In genomic region chr16:3501412-3501761, GRCh38 we compare ENCODE assay signal across 6 cellular contexts. TPM values are rescaled to one million over a fixed set of nuclear protein-coding genes. Genes with fewer than 3 reads are reported as not detected.
DNase-seq lines count a peak whose midpoint lies in the region; ATAC-seq and TF ChIP-seq lines count a peak whose summit lies in the region.
"Not testable (repeated sequence)": the region's sequence is repeated elsewhere in the genome, so short reads cannot be mapped to it uniquely, and the experiment has no call there.

No MANE protein-coding gene starts in this region.

- DNase-seq in GM23338 (ENCODE audit: low spot score); mammary epithelial cell; right cardiac atrium; neural crest cell (ENCODE audit: low read depth, low spot score); tibial nerve (ENCODE audit: low spot score in 2 of 2): not testable (repeated sequence)

- H3K27ac ChIP-seq in GM23338 (ENCODE audit: low read depth), result peak overlapping the region; percentile 91
- H3K27ac ChIP-seq in VCaP, result peak overlapping the region; percentile 68
- peak overlapping the region; percentile 64 for H3K27ac ChIP-seq in mammary epithelial cell (ENCODE audit: insufficient read depth, low read depth, low read length)
- not testable (repeated sequence) for H3K27ac ChIP-seq in right cardiac atrium (ENCODE audit: low read length)
- H3K27ac ChIP-seq in tibial nerve, result peak overlapping the region in 3 of 4 donors; percentile 52 to 76 (median 64)

- not testable (repeated sequence) for TF ChIP-seq CTCF in GM23338 (conservative IDR thresholded peaks at IDR 0.05; ENCODE audit: low read depth in 2 of 2); VCaP (conservative IDR thresholded peaks at IDR 0.05); mammary epithelial cell (conservative IDR thresholded peaks at IDR 0.05 in 1 of 2, IDR thresholded peaks at IDR 0.05 in 1 of 2; ENCODE audit: extremely low read depth in 1 of 2, insufficient read depth in 1 of 2, low read depth in 1 of 2, low read length in 2 of 2); neural crest cell (conservative IDR thresholded peaks at IDR 0.05); tibial nerve (IDR thresholded peaks at IDR 0.05)

- TF ChIP-seq EP300 in tibial nerve (IDR thresholded peaks at IDR 0.05), result not testable (repeated sequence)

- H3K27me3 ChIP-seq in GM23338 (ENCODE audit: insufficient read depth); mammary epithelial cell (ENCODE audit: insufficient read depth, low read length); right cardiac atrium (ENCODE audit: control insufficient read depth, insufficient read depth); tibial nerve: not testable (repeated sequence)

- H3K9me2 ChIP-seq in GM23338 (ENCODE audit: insufficient read depth), result not testable (repeated sequence)

- H3K27ac Mint-ChIP-seq in GM23338 (peak overlapping the region; percentile 89), neural crest cell (ENCODE audit: unreplicated experiment) (peak overlapping the region; percentile 96)

- intact Hi-C loops in mammary epithelial cell (cut with micrococcal nuclease), result loop anchor here (2.0 to 5.0 kb wide), 5 partner anchors 101 to 351 kb away; partner anchors contain the start of genes OR1F1, ZNF174, ZNF263 and ZSCAN32
- intact Hi-C loops in right cardiac atrium (cut with DNase I), result not testable (repeated sequence)

- H3F3A ChIP-seq in GM23338 (replicated peaks; ENCODE audit: low read depth), result peaks cover 12% of the 10 kb centered on the region; the same call in 1 of the 2 replicates

- peak overlapping the region; percentile 83 for H3K9ac ChIP-seq in mammary epithelial cell (ENCODE audit: insufficient read depth, low read length)

- H3K4me1 Mint-ChIP-seq in GM23338 (peaks cover 12% of the 10 kb centered on the region), neural crest cell (peaks cover 24% of the 10 kb centered on the region)

- H4K20me1 ChIP-seq in GM23338 (replicated peaks; ENCODE audit: insufficient read depth); mammary epithelial cell (ENCODE audit: insufficient read depth, low read length): not testable (repeated sequence)

- H2AFZ ChIP-seq in GM23338 (peak overlapping the region; percentile 93), mammary epithelial cell (ENCODE audit: low read depth, low read length) (peak overlapping the region; percentile 87)

- H3K36me3 Mint-ChIP-seq in GM23338 (ENCODE audit: low read depth); neural crest cell (ENCODE audit: low read depth): not testable (repeated sequence)

- H3K9me3 Mint-ChIP-seq in GM23338, neural crest cell: not testable (repeated sequence)

- dilution Hi-C loops in mammary epithelial cell (cut with HindIII; ENCODE audit: low sequenced_read_pairs), result not testable (repeated sequence)

- peak overlapping the region; percentile 85 for H3K4me3 ChIP-seq in GM23338
- peak overlapping the region; percentile 56 to 86 (median 75) for H3K4me3 ChIP-seq in mammary epithelial cell (replicated peaks in 1 of 3; ENCODE audit: insufficient read depth in 1 of 3, low read depth in 2 of 3, low read length in 3 of 3)
- H3K4me3 ChIP-seq in right cardiac atrium (ENCODE audit: low read length), result peak overlapping the region; percentile 65
- H3K4me3 ChIP-seq in tibial nerve, result peak overlapping the region; percentile 56 to 85 (median 64)

- not testable (repeated sequence) for H3K9me3 ChIP-seq in mammary epithelial cell (replicated peaks; ENCODE audit: insufficient read depth, low read length); right cardiac atrium (ENCODE audit: control insufficient read depth, low read length); tibial nerve

- H3K36me3 ChIP-seq in GM23338 (ENCODE audit: insufficient read depth); mammary epithelial cell (ENCODE audit: insufficient read depth, low read length): not testable (repeated sequence)
- peaks cover 0 to 17% (median 4%) of the 10 kb centered on the region in 3 donors for H3K36me3 ChIP-seq in tibial nerve

- CTCF ChIA-PET in mammary epithelial cell (lab: Charles Lee; ENCODE audit: low non-redundant PET), result not testable (repeated sequence)

- H3K4me2 ChIP-seq in GM23338, result peak overlapping the region; percentile 73
- H3K4me2 ChIP-seq in mammary epithelial cell (ENCODE audit: insufficient read depth, low read depth, low read length), result peak overlapping the region; percentile 71

- BruUV-seq in mammary epithelial cell (replicated peaks; lab: Mats Ljungman, UMichigan), result not testable (repeated sequence)

- H3K4me1 ChIP-seq in GM23338 (ENCODE audit: insufficient read depth); right cardiac atrium (ENCODE audit: control insufficient read depth, insufficient read depth, low read length): not testable (repeated sequence)
- H3K4me1 ChIP-seq in mammary epithelial cell (ENCODE audit: insufficient read depth, low read length), result peaks cover 18% of the 10 kb centered on the region
- H3K4me1 ChIP-seq in tibial nerve, result peaks cover 0 to 33% (median 13%) of the 10 kb centered on the region in 4 donors

- 12% methylated on average over 17 of the region's 24 CpGs for WGBS in mammary epithelial cell (ENCODE audit: low coverage, missing lambda C conversion rate)
- WGBS in right cardiac atrium, result 16% methylated on average over 24 of the region's 24 CpGs
- WGBS in tibial nerve, 2 donors, result 16 to 17% methylated on average over 24 of the region's 24 CpGs

- not testable (repeated sequence) for H3K79me2 ChIP-seq in GM23338 (replicated peaks; ENCODE audit: insufficient read depth)
- H3K79me2 ChIP-seq in mammary epithelial cell (ENCODE audit: insufficient read depth, low read length), result peaks cover 14% of the 10 kb centered on the region

- in situ Hi-C loops in mammary epithelial cell (cut with MboI; ENCODE audit: low sequenced_read_pairs in 2 of 2), result not testable (repeated sequence)

- TF ChIP-seq POLR2A in tibial nerve (IDR thresholded peaks at IDR 0.05), result not testable (repeated sequence)

- H3K4me3 Mint-ChIP-seq in GM23338 (peak overlapping the region; percentile 94), neural crest cell (peak overlapping the region; percentile 99)

- H3K27me3 Mint-ChIP-seq in GM23338 (ENCODE audit: insufficient read depth, low read depth, poor library complexity); neural crest cell (ENCODE audit: low read depth): not testable (repeated sequence)

- peak; percentile 3; the same call in 2 of the 3 replicates for ATAC-seq in GM23338
- ATAC-seq in right cardiac atrium, result not testable (repeated sequence)

RNA-seq across cellular contexts. Expression of gene CLUAP1, which starts 0.6 kb away (rescaled TPM):
- 3.8 and 7.8 TPM in 2 replicates for total RNA-seq in GM23338 (2014; rRNA removed; shearing (Covaris generic))
- polyA plus RNA-seq in GM23338 (2016; fragmentation: Nextera tagmentation; extraction: Ambion mirVana), result 10.9 and 11.3 TPM in 2 replicates
- total RNA-seq in mammary epithelial cell, result 10 to 100 TPM; 12.0 to 19.1 TPM
- polyA plus RNA-seq in mammary epithelial cell, result 7.5 TPM
- 43.1 TPM for polyA minus RNA-seq in mammary epithelial cell
- total RNA-seq in right cardiac atrium, result 10 to 100 TPM; 16.8 to 22.2 (median 18.6) TPM
- polyA plus RNA-seq in right cardiac atrium, result 8.5 TPM
- total RNA-seq in neural crest cell, result 30.7 and 33.8 TPM in 2 replicates
- total RNA-seq in tibial nerve, result 10 to 100 TPM; 22.3 to 36.9 (median 29.7) TPM

RNA-seq across cellular contexts. Expression of gene C16orf90, which starts 6.1 kb away (rescaled TPM):
- total RNA-seq in GM23338 (2014; rRNA removed; shearing (Covaris generic)), result not detected in 2 replicates
- polyA plus RNA-seq in GM23338 (2016; fragmentation: Nextera tagmentation; extraction: Ambion mirVana), result not detected in 2 replicates
- not detected for total RNA-seq in mammary epithelial cell
- polyA plus RNA-seq in mammary epithelial cell, result not detected
- not detected for polyA minus RNA-seq in mammary epithelial cell
- not detected for total RNA-seq in right cardiac atrium
- polyA plus RNA-seq in right cardiac atrium, result not detected
- not detected in 2 replicates for total RNA-seq in neural crest cell
- total RNA-seq in tibial nerve, result not detected

RNA-seq across cellular contexts. Expression of gene NAA60, which starts 57.9 kb away (rescaled TPM):
- total RNA-seq in GM23338 (2014; rRNA removed; shearing (Covaris generic)), result 32.4 and 42.6 TPM in 2 replicates
- polyA plus RNA-seq in GM23338 (2016; fragmentation: Nextera tagmentation; extraction: Ambion mirVana) (36.5 and 40.3 TPM in 2 replicates), mammary epithelial cell (19.9 TPM), right cardiac atrium (50.9 TPM)
- total RNA-seq in mammary epithelial cell (10 to 100 TPM; 16.0 to 37.8 TPM), right cardiac atrium (10 to 100 TPM; 40.7 to 51.5 (median 46.0) TPM), neural crest cell (48.9 and 55.3 TPM in 2 replicates), tibial nerve (10 to 100 TPM; 27.6 to 37.8 (median 28.0) TPM)
- 13.6 TPM for polyA minus RNA-seq in mammary epithelial cell

RNA-seq across cellular contexts. Expression of gene ZNF597, which starts 58.1 kb away (rescaled TPM):
- total RNA-seq in GM23338 (2014; rRNA removed; shearing (Covaris generic)), result 2.4 and 3.8 TPM in 2 replicates
- polyA plus RNA-seq in GM23338 (2016; fragmentation: Nextera tagmentation; extraction: Ambion mirVana) (0.87 and 1.2 TPM in 2 replicates), mammary epithelial cell (1.00 TPM), right cardiac atrium (0.88 TPM)
- total RNA-seq in mammary epithelial cell (1 to 10 TPM; 2.4 to 3.8 TPM), right cardiac atrium (1 to 10 TPM; 2.0 to 3.5 (median 2.2) TPM), neural crest cell (2.0 and 2.2 TPM in 2 replicates), tibial nerve (1 to 10 TPM; 2.2 to 3.1 (median 2.7) TPM)
- 0.72 TPM for polyA minus RNA-seq in mammary epithelial cell
